18 cellular contexts compared by ENCODE assay signal in genomic region chr6:163955131-163955530, GRCh38.
DNase-seq lines count a peak whose midpoint lies in the region; ATAC-seq and TF ChIP-seq lines count a peak whose summit lies in the region.
"Had no signal": no experiment of that assay in that cellular context is flagged by ENCODE, and none has a peak within 500 bp of the region (broad histone marks: within the 10 kb centered on the region; RNA-seq: fewer than 3 reads in every experiment).

No MANE protein-coding gene starts in this region.

- H3K4me3 ChIP-seq in epithelial cell of esophagus (ENCODE audit: low read length): no peak overlapping the region

- no peaks in the 10 kb centered on the region for H3K9me3 Mint-ChIP-seq in activated CD4-positive, alpha-beta T cell treated with anti-CD3 and anti-CD28 coated beads for 36 hours (ENCODE audit: low read depth)
- H3K9me3 Mint-ChIP-seq in type B pancreatic cell: no peaks in the 10 kb centered on the region
- H3K9me3 Mint-ChIP-seq: activated CD4-positive, alpha-beta T cell treated with anti-CD3 and anti-CD28 coated beads, Interleukin-2, amount 10 ng/mL, durations not matched to agents 24 days and 14 days; activated T-cell treated with anti-CD3 and anti-CD28 coated beads, Interleukin-2, amount 50 U/mL, for 24 hours; T-helper 2 cell treated with Interferon-gamma antibody and Interleukin-4, amounts not matched to agents 5 μg/mL and 100 μg/mL, for 36 hours had no signal

- DNase-seq in AG09319 (ENCODE audit: extremely low read depth, low read depth): peak; percentile 19
- peak; percentile 58 for DNase-seq in LHCN-M2 (ENCODE audit: low read depth)
- peak; percentile 38 for DNase-seq in epithelial cell of esophagus (ENCODE audit: low read depth)
- DNase-seq in myocyte (ENCODE audit: low read depth): peak; percentile 92
- no peak for DNase-seq in SIG-M5 treated with dmso at 0.1 percent for 504 hours (lab: John Stamatoyannopoulos, UW; ENCODE audit: unreplicated experiment)
- no peak for DNase-seq in activated CD4-positive, alpha-beta T cell treated with anti-CD3 and anti-CD28 coated beads for 36 hours
- no peak for DNase-seq in type B pancreatic cell (ENCODE audit: extremely low spot score, unreplicated experiment)
- no peak for DNase-seq in putamen (ENCODE audit: low spot score)
- DNase-seq: activated CD4-positive, alpha-beta T cell treated with anti-CD3 and anti-CD28 coated beads, Interleukin-2, amount 10 ng/mL, durations not matched to agents 24 days and 14 days; activated T-cell treated with anti-CD3 and anti-CD28 coated beads, Interleukin-2, amount 50 U/mL, for 24 hours; BE2C; erythroblast; NCI-H2081 treated with DMSO at 0.1 percent for 48 hours; nucleus accumbens; small intestine; stimulated activated naive CD4-positive, alpha-beta T cell had no signal

- ATAC-seq in activated CD4-positive, alpha-beta T cell treated with anti-CD3 and anti-CD28 coated beads for 36 hours: no peak

- no peak for TF ChIP-seq CTCF in AG09319 (IDR thresholded peaks at IDR 0.05; ENCODE audit: low read depth, low read length)
- no peak for TF ChIP-seq CTCF in epithelial cell of esophagus (IDR thresholded peaks at IDR 0.05; ENCODE audit: insufficient read depth, low read depth, low read length, missing control alignments)
- no peak for TF ChIP-seq CTCF in type B pancreatic cell (conservative IDR thresholded peaks at IDR 0.05)

- H3K27me3 Mint-ChIP-seq in activated CD4-positive, alpha-beta T cell treated with anti-CD3 and anti-CD28 coated beads for 36 hours: peaks cover 29% of the 10 kb centered on the region
- peaks cover 4% of the 10 kb centered on the region for H3K27me3 Mint-ChIP-seq in type B pancreatic cell

- intact Hi-C loops in activated CD4-positive, alpha-beta T cell treated with anti-CD3 and anti-CD28 coated beads for 36 hours (cut with DNase I, micrococcal nuclease): loop anchor here (5.0 to 10.0 kb wide), 3 partner anchors 400 to 972 kb away; no protein-coding TSS in a partner anchor

- CTCF ChIA-PET in activated CD4-positive, alpha-beta T cell treated with anti-CD3 and anti-CD28 coated beads for 36 hours (lab: Charles Lee): interaction anchor here (0.7 to 1.3 kb wide), 3 partner anchors 13 to 771 kb away, joined by 3 read pairs; no protein-coding TSS in a partner anchor

- H3K36me3 Mint-ChIP-seq in activated CD4-positive, alpha-beta T cell treated with anti-CD3 and anti-CD28 coated beads for 36 hours (ENCODE audit: low read depth): no peaks in the 10 kb centered on the region
- no peaks in the 10 kb centered on the region for H3K36me3 Mint-ChIP-seq in type B pancreatic cell
- H3K36me3 Mint-ChIP-seq: activated naive CD8-positive, alpha-beta T cell had no signal

- H3K27ac Mint-ChIP-seq in activated CD4-positive, alpha-beta T cell treated with anti-CD3 and anti-CD28 coated beads for 36 hours: no peak overlapping the region
- no peak overlapping the region for H3K27ac Mint-ChIP-seq in type B pancreatic cell
- H3K27ac Mint-ChIP-seq: activated CD4-positive, alpha-beta T cell treated with anti-CD3 and anti-CD28 coated beads, Interleukin-2, amount 10 ng/mL, durations not matched to agents 24 days and 14 days; activated naive CD8-positive, alpha-beta T cell; activated T-cell treated with anti-CD3 and anti-CD28 coated beads, Interleukin-2, amount 50 U/mL, for 24 hours; T-helper 2 cell treated with Interferon-gamma antibody and Interleukin-4, amounts not matched to agents 5 μg/mL and 100 μg/mL, for 36 hours had no signal

- POLR2A ChIA-PET in activated CD4-positive, alpha-beta T cell treated with anti-CD3 and anti-CD28 coated beads for 36 hours (lab: Charles Lee): no interaction called here

- H3K4me3 Mint-ChIP-seq in activated CD4-positive, alpha-beta T cell treated with anti-CD3 and anti-CD28 coated beads for 36 hours: no peak overlapping the region
- H3K4me3 Mint-ChIP-seq in type B pancreatic cell: no peak overlapping the region
- H3K4me3 Mint-ChIP-seq: activated CD4-positive, alpha-beta T cell treated with anti-CD3 and anti-CD28 coated beads, Interleukin-2, amount 10 ng/mL, durations not matched to agents 24 days and 14 days; activated naive CD8-positive, alpha-beta T cell; activated T-cell treated with anti-CD3 and anti-CD28 coated beads, Interleukin-2, amount 50 U/mL, for 24 hours; T-helper 2 cell treated with Interferon-gamma antibody and Interleukin-4, amounts not matched to agents 5 μg/mL and 100 μg/mL, for 36 hours had no signal

- H3K4me1 Mint-ChIP-seq in activated CD4-positive, alpha-beta T cell treated with anti-CD3 and anti-CD28 coated beads for 36 hours: no peaks in the 10 kb centered on the region
- H3K4me1 Mint-ChIP-seq in type B pancreatic cell (ENCODE audit: unreplicated experiment): peaks cover 21% of the 10 kb centered on the region
- H3K4me1 Mint-ChIP-seq: activated CD4-positive, alpha-beta T cell treated with anti-CD3 and anti-CD28 coated beads, Interleukin-2, amount 10 ng/mL, durations not matched to agents 24 days and 14 days had no signal

Comparison
In these comparisons a context has a peak if more than half of its experiments do, and no peak if none do; other contexts are left out.
1. DNase-seq: peak in AG09319 (single experiment), LHCN-M2 (single experiment), epithelial cell of esophagus (single experiment) and myocyte (single experiment); none in SIG-M5 treated with dmso at 0.1 percent for 504 hours (single experiment), activated CD4-positive, alpha-beta T cell treated with anti-CD3 and anti-CD28 coated beads for 36 hours (single experiment), type B pancreatic cell (single experiment) and putamen (single experiment).